Comparison of ENCODE assay signal across 9 cellular contexts in the genomic region with DNA sequence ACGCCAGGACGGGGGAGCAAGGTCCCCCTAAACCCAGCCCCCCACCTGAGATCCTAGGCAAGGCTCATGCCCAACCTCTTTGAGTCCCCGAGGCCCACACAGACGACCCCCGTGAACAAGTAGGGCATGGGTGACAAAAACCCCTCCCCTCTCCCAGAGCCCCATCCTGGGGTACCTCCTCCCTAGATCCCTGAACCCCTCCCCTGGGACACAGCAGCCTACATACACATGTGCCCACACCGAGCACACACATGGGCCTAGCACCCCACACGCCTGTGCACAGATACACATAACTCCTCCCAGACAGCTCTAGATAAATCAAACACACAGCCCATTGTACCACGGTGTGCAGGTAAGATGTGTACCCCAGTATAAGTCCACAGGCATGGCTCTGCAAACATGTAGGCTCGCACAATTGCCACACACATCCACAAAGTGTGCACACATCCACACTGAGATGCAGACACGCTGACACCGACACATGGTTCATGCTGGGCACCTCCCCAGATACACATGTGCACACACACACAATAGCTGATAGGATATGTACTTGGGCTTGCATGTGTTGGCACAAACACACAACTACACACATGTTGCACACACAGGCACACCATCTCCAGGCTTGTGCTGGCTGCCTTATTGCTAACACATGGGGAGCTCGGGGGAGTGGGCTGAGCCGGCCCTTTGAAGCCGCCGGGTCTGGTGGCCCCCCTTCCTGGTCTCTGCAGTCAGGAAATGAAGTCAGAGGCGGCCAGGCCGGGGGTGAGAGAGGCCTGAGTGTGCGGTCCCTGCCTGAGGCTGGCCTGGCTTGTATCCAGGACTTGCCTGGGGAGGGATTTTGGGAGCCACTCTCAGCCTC. TPM values are rescaled to one million over a fixed set of nuclear protein-coding genes. Genes with fewer than 3 reads are reported as not detected.
DNase-seq lines count a peak whose midpoint lies in the region; ATAC-seq lines count a peak whose summit lies in the region.
"Had no signal": no experiment of that assay in that cellular context is flagged by ENCODE, and none has a peak within 500 bp of the region (broad histone marks: within the 10 kb centered on the region; RNA-seq: fewer than 3 reads in every experiment).

No MANE protein-coding gene starts in this region.

- H3K4me1 Mint-ChIP-seq in stimulated activated naive B cell treated with anti-CD40 and anti-IgM and Interleukin-4, amounts not matched to agents 10 μg/mL and 1 μg/mL and 100 μg/mL, for 72 hours: peaks cover 14 to 25% of the 10 kb centered on the region in 2 donors

- intact Hi-C loops in left ventricle myocardium superior (cut with micrococcal nuclease): no loop called here

- no peak overlapping the region for H3K4me3 ChIP-seq in HUES48 (ENCODE audit: low read depth, low read length)
- H3K4me3 ChIP-seq: right lobe of liver had no signal

- no peaks in the 10 kb centered on the region for H3K9me3 ChIP-seq in HUES48 (ENCODE audit: control insufficient read depth, insufficient read depth, low read length)
- H3K9me3 ChIP-seq: right lobe of liver had no signal

- ATAC-seq in left ventricle myocardium superior (peak; percentile 15), HG02840 (IDR thresholded peaks at IDR 0.05; ENCODE audit: low FRiP score, unreplicated experiment) (no peak)
- ATAC-seq in stimulated activated naive B cell treated with anti-CD40 and anti-IgM and Interleukin-4, amounts not matched to agents 10 μg/mL and 1 μg/mL and 100 μg/mL, for 72 hours (replicated peaks): no peak

- no peaks in the 10 kb centered on the region for H3K9me3 Mint-ChIP-seq in stimulated activated naive B cell treated with anti-CD40 and anti-IgM and Interleukin-4, amounts not matched to agents 10 μg/mL and 1 μg/mL and 100 μg/mL, for 72 hours

- DNase-seq in amniotic epithelial cell (ENCODE audit: low read depth) (peak; percentile 36), left ventricle myocardium superior (peak; percentile 71), NCI-H1417 (lab: John Stamatoyannopoulos, UW) (no peak), NCI-H446 treated with DMSO at 0.1 percent for 48 hours (lab: John Stamatoyannopoulos, UW) (no peak), kidney glomerular epithelial cell (lab: John Stamatoyannopoulos, UW) (no peak)
- DNase-seq in stimulated activated naive B cell treated with anti-CD40 and anti-IgM and Interleukin-4, amounts not matched to agents 10 μg/mL and 1 μg/mL and 100 μg/mL, for 72 hours: no peak

- no peaks in the 10 kb centered on the region for H3K27me3 ChIP-seq in HUES48 (ENCODE audit: control insufficient read depth, insufficient read depth, low read length)
- H3K27me3 ChIP-seq: right lobe of liver had no signal

- peaks cover 7% of the 10 kb centered on the region for H3K4me1 ChIP-seq in HUES48 (ENCODE audit: control insufficient read depth, insufficient read depth, low read length)

- no peaks in the 10 kb centered on the region for H3K36me3 Mint-ChIP-seq in stimulated activated naive B cell treated with anti-CD40 and anti-IgM and Interleukin-4, amounts not matched to agents 10 μg/mL and 1 μg/mL and 100 μg/mL, for 72 hours

- H3K27me3 Mint-ChIP-seq in stimulated activated naive B cell treated with anti-CD40 and anti-IgM and Interleukin-4, amounts not matched to agents 10 μg/mL and 1 μg/mL and 100 μg/mL, for 72 hours: peaks cover 36 to 40% of the 10 kb centered on the region in 2 donors

- no peak overlapping the region for H3K4me3 Mint-ChIP-seq in stimulated activated naive B cell treated with anti-CD40 and anti-IgM and Interleukin-4, amounts not matched to agents 10 μg/mL and 1 μg/mL and 100 μg/mL, for 72 hours

- H3K9ac ChIP-seq in HUES48 (ENCODE audit: low read depth, low read length): no peak overlapping the region

- H3K36me3 ChIP-seq in HUES48 (ENCODE audit: control insufficient read depth, insufficient read depth, low read length): peaks cover 16% of the 10 kb centered on the region
- H3K36me3 ChIP-seq: right lobe of liver had no signal

- H3K27ac ChIP-seq in HUES48 (ENCODE audit: low read depth, low read length): peak overlapping the region; percentile 53
- H3K27ac ChIP-seq: right lobe of liver had no signal

- H3K27ac Mint-ChIP-seq in stimulated activated naive B cell treated with anti-CD40 and anti-IgM and Interleukin-4, amounts not matched to agents 10 μg/mL and 1 μg/mL and 100 μg/mL, for 72 hours: peak overlapping the region; percentile 26

RNA-seq across cellular contexts. Expression of a gene that starts 30.3 kb away (rescaled TPM):
- 83.5 TPM for total RNA-seq in left ventricle myocardium superior

RNA-seq across cellular contexts. Expression of a gene that starts 30.6 kb away (rescaled TPM):
- 16.2 TPM for total RNA-seq in left ventricle myocardium superior

RNA-seq across cellular contexts. Expression of a gene that starts 42.3 kb away (rescaled TPM):
- 5.4 TPM for total RNA-seq in left ventricle myocardium superior

RNA-seq across cellular contexts. Expression of a gene that starts 54.1 kb away (rescaled TPM):
- 76.6 TPM for total RNA-seq in left ventricle myocardium superior

Comparison
In these comparisons a context has a peak if more than half of its experiments do, and no peak if none do; other contexts are left out.
1. DNase-seq: peak in amniotic epithelial cell (single experiment) and left ventricle myocardium superior (single experiment); none in stimulated activated naive B cell treated with anti-CD40 and anti-IgM and Interleukin-4, amounts not matched to agents 10 μg/mL and 1 μg/mL and 100 μg/mL, for 72 hours (single experiment), NCI-H1417 (0 of 3), NCI-H446 treated with DMSO at 0.1 percent for 48 hours (single experiment) and kidney glomerular epithelial cell (single experiment).